Comparison of ENCODE assay signal across 19 cellular contexts in the genomic region with DNA sequence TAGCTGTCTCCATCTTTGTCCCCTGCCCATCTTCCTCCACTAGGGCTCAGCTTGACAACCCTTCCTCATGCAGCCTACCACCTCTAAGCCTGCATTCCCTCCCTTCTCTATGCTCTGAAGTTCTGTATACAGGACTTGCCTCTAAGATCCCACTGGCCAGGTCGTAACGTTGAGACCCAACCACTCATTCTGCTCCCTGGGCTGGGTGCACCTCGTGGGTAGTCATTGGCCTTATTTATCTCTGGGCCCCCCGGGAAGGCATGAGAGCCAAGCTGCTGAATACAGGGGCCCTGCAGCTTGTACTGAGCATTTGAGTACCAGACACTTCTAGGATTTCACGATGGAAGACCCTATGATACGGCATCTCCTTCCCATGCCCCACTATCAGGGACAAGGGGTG. TPM values are rescaled to one million over a fixed set of nuclear protein-coding genes. Genes with fewer than 3 reads are reported as not detected.
DNase-seq lines count a peak whose midpoint lies in the region; ATAC-seq, FAIRE-seq and TF ChIP-seq lines count a peak whose summit lies in the region.
"Had no signal": no experiment of that assay in that cellular context is flagged by ENCODE, and none has a peak within 500 bp of the region (broad histone marks: within the 10 kb centered on the region; RNA-seq: fewer than 3 reads in every experiment).

No MANE protein-coding gene starts in this region.

- WGBS in SK-N-SH (ENCODE audit: low lambda C conversion rate) = 71% methylated on average over 6 of the region's 6 CpGs
- no CpG with 5 or more reads among the region's 6 CpGs for WGBS in neuronal stem cell (ENCODE audit: extremely low coverage in 2 of 2, insufficient read length in 2 of 2, insufficient replicate concordance in 1 of 2), 2 donors

- no peaks in the 10 kb centered on the region for H3K9me2 ChIP-seq in SK-N-SH

- H3K4me3 Mint-ChIP-seq in osteocyte (ENCODE audit: unreplicated experiment) = no peak overlapping the region
- H3K4me3 Mint-ChIP-seq: CD4-positive, alpha-beta memory T cell had no signal

- H4K8ac ChIP-seq in neuronal stem cell (ENCODE audit: low read depth, low read length) = no peak overlapping the region

- H3K79me2 ChIP-seq in SK-N-SH (ENCODE audit: insufficient read depth) = no peaks in the 10 kb centered on the region

- no peak overlapping the region for H3K23ac ChIP-seq in neuronal stem cell (ENCODE audit: low read depth, low read length, poor library complexity)

- H3F3A ChIP-seq in SK-N-SH (replicated peaks; ENCODE audit: insufficient read depth) = no peaks in the 10 kb centered on the region

- peaks cover 0 to 11% of the 10 kb centered on the region in 2 experiments; a peak in 1 of 4 replicates for H3K4me1 ChIP-seq in SK-N-SH (ENCODE audit: control insufficient read depth in 1 of 2, insufficient read depth in 2 of 2, low read depth in 1 of 2, low read length in 1 of 2)
- no peaks in the 10 kb centered on the region for H3K4me1 ChIP-seq in colonic mucosa
- peaks cover 0 to 4% of the 10 kb centered on the region in 2 donors for H3K4me1 ChIP-seq in neuronal stem cell (ENCODE audit: control insufficient read depth in 2 of 2, insufficient read depth in 1 of 2, low read depth in 1 of 2, low read length in 2 of 2)
- H3K4me1 ChIP-seq: BE2C, SJSA1 had no signal

- H3K9me3 ChIP-seq in SK-N-SH (no peaks in the 10 kb centered on the region), colonic mucosa (no peaks in the 10 kb centered on the region), neuronal stem cell (replicated peaks in 1 of 2; ENCODE audit: control insufficient read depth in 2 of 2, insufficient read depth in 1 of 2, low read depth in 1 of 2, low read length in 2 of 2) (no peaks in the 10 kb centered on the region)
- H3K9me3 ChIP-seq: BE2C, SJSA1 had no signal

- POLR2A ChIA-PET in SK-N-SH (lab: Yijun Ruan, JAX) (no interaction called here), HEK293T (lab: Yijun Ruan, JAX) (no interaction called here)

- no peak overlapping the region for H2BK15ac ChIP-seq in neuronal stem cell (ENCODE audit: low read length)

- H3K36me3 ChIP-seq in SK-N-SH (replicated peaks in 1 of 2; ENCODE audit: control insufficient read depth in 1 of 2, insufficient read depth in 2 of 2, low read length in 1 of 2) = no peaks in the 10 kb centered on the region
- H3K36me3 ChIP-seq in colonic mucosa = no peaks in the 10 kb centered on the region
- H3K36me3 ChIP-seq in neuronal stem cell (replicated peaks in 1 of 2; ENCODE audit: control insufficient read depth in 2 of 2, insufficient read depth in 2 of 2, low read length in 2 of 2) = no peaks in the 10 kb centered on the region
- H3K36me3 ChIP-seq: BE2C, SJSA1 had no signal

- no peak overlapping the region for H3K4ac ChIP-seq in neuronal stem cell (ENCODE audit: low read length)

- no peaks in the 10 kb centered on the region for H4K20me1 ChIP-seq in SK-N-SH (ENCODE audit: insufficient read depth)

- intact Hi-C loops in colonic mucosa (cut with DNase I) = no loop called here

- peaks cover 15% of the 10 kb centered on the region for H3K4me1 Mint-ChIP-seq in osteocyte (ENCODE audit: unreplicated experiment)

- H3K79me1 ChIP-seq in neuronal stem cell (ENCODE audit: low read depth, low read length) = no peaks in the 10 kb centered on the region

- H2BK120ac ChIP-seq in neuronal stem cell (ENCODE audit: low read depth, low read length) = no peak overlapping the region

- peak; percentile 17 for FAIRE-seq in urothelium cell line (lab: Jason Lieb, UNC)
- FAIRE-seq: D721Med had no signal

- no peak for TF ChIP-seq EP300 in SK-N-SH (IDR thresholded peaks at IDR 0.05; ENCODE audit: borderline replicate concordance in 1 of 2, low read depth in 1 of 2, low read length in 1 of 2)

- no peak for TF ChIP-seq RAD21 in SK-N-SH (IDR thresholded peaks at IDR 0.05; ENCODE audit: low read length)

- no peak overlapping the region for H2BK12ac ChIP-seq in neuronal stem cell (ENCODE audit: low read length)

- DNase-seq in SK-N-SH = peak; percentile 8
- no peak for DNase-seq in colonic mucosa
- no peak for DNase-seq in neuronal stem cell (ENCODE audit: low spot score)
- DNase-seq in urothelium cell line (ENCODE audit: low spot score) = no peak
- DNase-seq in HEK293T (ENCODE audit: extremely low spot score) = no peak
- no peak for DNase-seq in SHP77 (lab: John Stamatoyannopoulos, UW)
- DNase-seq in osteocyte (ENCODE audit: extremely low spot score, unreplicated experiment) = no peak
- DNase-seq: BE2C; CD4-positive, alpha-beta memory T cell; DMS79 treated with DMSO at 0.1 percent for 48 hours; HCEC 1CT; NCI-H1436; NCI-H2171; NCI-H446 treated with DMSO at 0.1 percent for 48 hours; RPMI8226 had no signal

- H2AFZ ChIP-seq in SK-N-SH (ENCODE audit: low read depth) (no peak overlapping the region), neuronal stem cell (ENCODE audit: low read length) (no peak overlapping the region)

- no peak overlapping the region for H2BK5ac ChIP-seq in neuronal stem cell (ENCODE audit: low read length)

- H3K18ac ChIP-seq in neuronal stem cell (ENCODE audit: low read length) = no peak overlapping the region

- no peak overlapping the region for H3K27ac Mint-ChIP-seq in osteocyte (ENCODE audit: unreplicated experiment)
- H3K27ac Mint-ChIP-seq: CD4-positive, alpha-beta memory T cell had no signal

- peak overlapping the region; percentile 84 for H2AK5ac ChIP-seq in neuronal stem cell (ENCODE audit: low read depth, low read length)

- TF ChIP-seq CTCF in SK-N-SH (IDR thresholded peaks at IDR 0.05) = no peak
- no peak for TF ChIP-seq CTCF in colonic mucosa (IDR thresholded peaks at IDR 0.05)
- TF ChIP-seq CTCF in osteocyte (IDR thresholded peaks at IDR 0.05) = no peak

- H3K4me2 ChIP-seq in SK-N-SH (no peak overlapping the region), neuronal stem cell (ENCODE audit: insufficient read depth, low read length, poor library complexity, severe bottlenecking) (no peak overlapping the region)

- no peak for ATAC-seq in SK-N-SH treated with all-trans-retinoic acid at 6 μM for 48 hours

- H3K36me3 Mint-ChIP-seq in osteocyte (ENCODE audit: unreplicated experiment) = no peaks in the 10 kb centered on the region
- H3K36me3 Mint-ChIP-seq: CD4-positive, alpha-beta memory T cell had no signal

- H3K27me3 Mint-ChIP-seq in osteocyte (ENCODE audit: unreplicated experiment) = peaks cover 12% of the 10 kb centered on the region

- peaks cover 5% of the 10 kb centered on the region; the same call in 1 of the 2 replicates for H3K27me3 ChIP-seq in SK-N-SH (ENCODE audit: insufficient read depth)
- H3K27me3 ChIP-seq in colonic mucosa = no peaks in the 10 kb centered on the region
- H3K27me3 ChIP-seq in neuronal stem cell (ENCODE audit: control insufficient read depth in 3 of 3, insufficient read depth in 3 of 3, low read depth in 1 of 3, low read length in 3 of 3) = peaks cover 0 to 17% (median 0%) of the 10 kb centered on the region in 3 experiments
- H3K27me3 ChIP-seq: BE2C, SJSA1 had no signal

- H3K9me3 Mint-ChIP-seq in osteocyte (ENCODE audit: unreplicated experiment) = peaks cover 4% of the 10 kb centered on the region

- H3K14ac ChIP-seq in neuronal stem cell (ENCODE audit: low read length) = no peak overlapping the region

- H3K27ac ChIP-seq in SK-N-SH (ENCODE audit: low read depth in 2 of 2, low read length in 1 of 2) = no peak overlapping the region
- H3K27ac ChIP-seq in colonic mucosa = no peak overlapping the region
- H3K27ac ChIP-seq in neuronal stem cell (replicated peaks; ENCODE audit: low read length) = no peak overlapping the region
- H3K27ac ChIP-seq: 22Rv1, SJSA1 had no signal

- H3K9ac ChIP-seq in SK-N-SH (no peak overlapping the region), colonic mucosa (ENCODE audit: low read depth in 2 of 2, low read length in 2 of 2) (peak overlapping the region; percentile 57 to 74), neuronal stem cell (ENCODE audit: low read depth, low read length, poor library complexity) (no peak overlapping the region)

- H4K91ac ChIP-seq in neuronal stem cell (ENCODE audit: low read depth, low read length, poor library complexity) = no peak overlapping the region

- CTCF ChIA-PET in SK-N-SH (lab: Yijun Ruan, JAX) (interaction anchor here (0.7 to 6.3 kb wide), 5 partner anchors 15 to 675 kb away, joined by 3 to 70 read pairs (median 4); no protein-coding TSS in a partner anchor), HEK293T (lab: Yijun Ruan, JAX) (interaction anchor here (0.6 kb wide), 1 partner anchor 64 kb away, joined by 3 read pairs; no protein-coding TSS in a partner anchor)

- no peak overlapping the region for H3K4me3 ChIP-seq in SK-N-SH (ENCODE audit: low read depth in 2 of 2, low read length in 1 of 2)
- no peak overlapping the region for H3K4me3 ChIP-seq in colonic mucosa
- no peak overlapping the region for H3K4me3 ChIP-seq in neuronal stem cell (ENCODE audit: low read length in 2 of 2)
- H3K4me3 ChIP-seq: SJSA1 had no signal

TF ChIP-seq in SK-N-SH, 30 proteins besides CTCF, POLR2A, EP300 and RAD21 (continues in another document):
- no peak for TF ChIP-seq SIN3A (IDR thresholded peaks at IDR 0.05; ENCODE audit: borderline replicate concordance, low read depth, low read length)
- TF ChIP-seq POLR2AphosphoS5 (IDR thresholded peaks at IDR 0.05; ENCODE audit: low read depth, low read length) = no peak
- no peak for TF ChIP-seq YY1 (IDR thresholded peaks at IDR 0.05; ENCODE audit: low read depth)
- no peak for TF ChIP-seq FOXM1 (IDR thresholded peaks at IDR 0.05; ENCODE audit: low read depth)

TF ChIP-seq in SK-N-SH treated with all-trans-retinoic acid at 6 μM for 48 hours, 23 proteins besides CTCF, POLR2A, EP300 and RAD21 (continues in another document):
- TF ChIP-seq ESRRG (CRISPR knock-in tag; IDR thresholded peaks at IDR 0.05) (no peak), RARB (CRISPR knock-in tag; IDR thresholded peaks at IDR 0.05) (no peak), ZC3H10 (CRISPR knock-in tag; IDR thresholded peaks at IDR 0.05) (no peak)

TF ChIP-seq in HEK293T, 16 proteins besides CTCF, POLR2A, EP300 and RAD21 (continues in another document):
- TF ChIP-seq FOXK2 (IDR thresholded peaks at IDR 0.05) (no peak), TARDBP (IDR thresholded peaks at IDR 0.05) (no peak), FOXA1 (IDR thresholded peaks at IDR 0.05) (no peak), BHLHE40 (IDR thresholded peaks at IDR 0.05; ENCODE audit: borderline replicate concordance) (no peak), ARNT (IDR thresholded peaks at IDR 0.05) (no peak), FOXM1 (IDR thresholded peaks at IDR 0.05; ENCODE audit: borderline replicate concordance) (no peak)

RNA-seq across cellular contexts. Expression of a gene that starts 31.2 kb away (rescaled TPM):
- polyA plus RNA-seq in SK-N-SH (2012; rRNA removed) = not detected in 2 replicates
- polyA plus RNA-seq in SK-N-SH (2012; cell fraction: cytosol; rRNA removed) = not detected in 2 replicates
- polyA plus RNA-seq in SK-N-SH (2012; cell fraction: nucleus; rRNA removed) = not detected in 2 replicates
- total RNA-seq in colonic mucosa (not detected), osteocyte (0.52 TPM in 1 of 2 replicates, not detected in the other)
- polyA plus RNA-seq in neuronal stem cell (2013, experiment 1 of 2) = not detected
- not detected for polyA plus RNA-seq in neuronal stem cell (2013, experiment 2 of 2)
- total RNA-seq: CD4-positive, alpha-beta memory T cell; SJSA1 had no signal
- polyA plus RNA-seq: CD4-positive, alpha-beta memory T cell had no signal

Comparison
In these comparisons a context has a peak if more than half of its experiments do, and no peak if none do; other contexts are left out.
1. H3K9ac ChIP-seq: peak in colonic mucosa (2 of 2); none in SK-N-SH (single experiment) and neuronal stem cell (single experiment).